ENCODE assay signal across 14 cellular contexts in the genomic region with DNA sequence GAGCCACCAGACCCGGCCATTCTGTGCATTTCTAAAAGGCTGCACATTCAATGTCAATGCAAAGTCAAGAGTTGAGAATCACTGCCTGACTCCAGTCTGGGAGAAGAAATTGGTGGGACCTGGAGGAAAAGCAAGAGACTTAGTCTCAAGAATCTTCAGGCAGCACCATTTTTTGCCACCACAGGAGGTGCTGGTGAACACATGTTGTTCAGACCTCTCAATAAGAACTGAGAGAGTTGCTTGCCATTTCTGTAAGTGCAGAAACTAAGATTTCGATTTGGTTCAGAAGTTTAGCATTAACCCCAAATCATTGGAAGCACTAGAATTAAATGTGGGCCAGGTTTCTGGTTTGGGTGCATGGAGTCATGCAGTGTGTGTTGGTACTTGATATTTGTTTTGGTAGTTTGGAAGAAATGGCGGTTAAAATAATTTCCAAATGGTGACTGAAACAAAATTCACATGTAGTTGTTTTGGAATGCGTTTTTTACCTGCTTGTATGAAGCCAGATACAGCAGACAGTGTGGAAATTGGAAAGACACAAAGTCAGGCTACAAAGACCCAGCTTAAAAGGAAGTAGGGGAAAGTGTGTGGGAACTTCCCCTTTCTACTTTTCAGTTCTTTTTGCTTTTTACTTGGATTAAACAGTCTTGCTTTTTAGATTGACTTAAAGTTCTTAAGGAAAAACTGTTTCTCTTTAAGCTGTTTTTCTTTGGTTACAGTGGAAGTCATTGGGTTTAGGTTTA. TPM values are rescaled to one million over a fixed set of nuclear protein-coding genes. Genes with fewer than 3 reads are reported as not detected.
DNase-seq lines count a peak whose midpoint lies in the region; ATAC-seq and TF ChIP-seq lines count a peak whose summit lies in the region.
"Had no signal": no experiment of that assay in that cellular context is flagged by ENCODE, and none has a peak within 500 bp of the region (broad histone marks: within the 10 kb centered on the region; RNA-seq: fewer than 3 reads in every experiment).

No MANE protein-coding gene starts in this region.

- no peak overlapping the region for H3K27ac Mint-ChIP-seq in activated naive CD4-positive, alpha-beta T cell treated with anti-CD3 and anti-CD28 coated beads for 36 hours
- H3K27ac Mint-ChIP-seq in type B pancreatic cell: no peak overlapping the region
- H3K27ac Mint-ChIP-seq: CD4-positive, alpha-beta memory T cell had no signal

- peaks cover 28% of the 10 kb centered on the region for H3K27me3 Mint-ChIP-seq in activated naive CD4-positive, alpha-beta T cell treated with anti-CD3 and anti-CD28 coated beads for 36 hours (ENCODE audit: low read depth)
- H3K27me3 Mint-ChIP-seq in type B pancreatic cell: no peaks in the 10 kb centered on the region

- no peaks in the 10 kb centered on the region for H3K36me3 Mint-ChIP-seq in activated naive CD4-positive, alpha-beta T cell treated with anti-CD3 and anti-CD28 coated beads for 36 hours (ENCODE audit: low read depth)
- no peaks in the 10 kb centered on the region for H3K36me3 Mint-ChIP-seq in type B pancreatic cell
- H3K36me3 Mint-ChIP-seq: CD4-positive, alpha-beta memory T cell had no signal

- intact Hi-C loops in activated naive CD4-positive, alpha-beta T cell treated with anti-CD3 and anti-CD28 coated beads for 36 hours (cut with micrococcal nuclease): loop anchor here (2.0 to 5.0 kb wide), 2 partner anchors 86 to 206 kb away; no protein-coding TSS in a partner anchor

- no peak overlapping the region for H3K4me3 Mint-ChIP-seq in activated naive CD4-positive, alpha-beta T cell treated with anti-CD3 and anti-CD28 coated beads for 36 hours
- no peak overlapping the region for H3K4me3 Mint-ChIP-seq in type B pancreatic cell
- H3K4me3 Mint-ChIP-seq: activated T-cell treated with anti-CD3 and anti-CD28 coated beads, Interleukin-2, amount 50 U/mL, for 4 hours; CD4-positive, alpha-beta memory T cell had no signal

- peaks cover 6% of the 10 kb centered on the region for H3K4me1 Mint-ChIP-seq in activated naive CD4-positive, alpha-beta T cell treated with anti-CD3 and anti-CD28 coated beads for 36 hours (ENCODE audit: low read depth)
- H3K4me1 Mint-ChIP-seq in type B pancreatic cell (ENCODE audit: unreplicated experiment): no peaks in the 10 kb centered on the region
- H3K4me1 Mint-ChIP-seq: CD4-positive, alpha-beta memory T cell had no signal

- CTCF ChIA-PET in activated naive CD4-positive, alpha-beta T cell treated with anti-CD3 and anti-CD28 coated beads for 36 hours (lab: Charles Lee): no interaction called here

- DNase-seq in activated naive CD4-positive, alpha-beta T cell treated with anti-CD3 and anti-CD28 coated beads for 36 hours: peak; percentile 36
- no peak for DNase-seq in activated naive CD4-positive, alpha-beta T cell (lab: John Stamatoyannopoulos, UW)
- DNase-seq in MV-4-11 (lab: John Stamatoyannopoulos, UW) (peak; percentile 72), cerebellar cortex (ENCODE audit: low spot score) (peak; percentile 20), type B pancreatic cell (ENCODE audit: extremely low spot score, unreplicated experiment) (no peak), activated T-cell treated with anti-CD3 and anti-CD28 coated beads for 4 hours (no peak), NCI-H2196 treated with DMSO at 0.1 percent for 48 hours (lab: John Stamatoyannopoulos, UW; ENCODE audit: unreplicated experiment) (no peak)
- DNase-seq: activated T-cell treated with anti-CD3 and anti-CD28 coated beads, Interleukin-2, amount 50 U/mL, for 4 hours; CD4-positive, alpha-beta memory T cell; NCI-H2227 treated with DMSO at 0.1 percent for 48 hours; stimulated activated naive CD4-positive, alpha-beta T cell treated with Interleukin-2 at 50 U/mL for 16 hours; T-helper 2 cell had no signal

- H3K9me3 Mint-ChIP-seq in activated naive CD4-positive, alpha-beta T cell treated with anti-CD3 and anti-CD28 coated beads for 36 hours: peaks cover 5% of the 10 kb centered on the region
- H3K9me3 Mint-ChIP-seq in type B pancreatic cell: no peaks in the 10 kb centered on the region

- no peak for ATAC-seq in GM19452 (IDR thresholded peaks at IDR 0.05; ENCODE audit: unreplicated experiment)

- TF ChIP-seq CTCF in type B pancreatic cell (conservative IDR thresholded peaks at IDR 0.05): peak; percentile 49

RNA-seq across cellular contexts. Expression of a gene that starts 20.4 kb away (rescaled TPM):
- total RNA-seq in activated naive CD4-positive, alpha-beta T cell treated with anti-CD3 and anti-CD28 coated beads for 36 hours: under 1 TPM in 1 of 2 experiments, not detected in 1; 0.14 TPM
- 16.7 and 69.8 TPM in 2 replicates for total RNA-seq in type B pancreatic cell (ENCODE audit: low replicate concordance)
- total RNA-seq: activated T-cell treated with anti-CD3 and anti-CD28 coated beads, Interleukin-2, amount 50 U/mL, for 4 hours; CD4-positive, alpha-beta memory T cell; myocyte had no signal

Comparison
In these comparisons a context has a peak if more than half of its experiments do, and no peak if none do; other contexts are left out.
1. DNase-seq: peak in activated naive CD4-positive, alpha-beta T cell treated with anti-CD3 and anti-CD28 coated beads for 36 hours (single experiment), MV-4-11 (single experiment) and cerebellar cortex (single experiment); none in activated naive CD4-positive, alpha-beta T cell (0 of 4), type B pancreatic cell (single experiment), activated T-cell treated with anti-CD3 and anti-CD28 coated beads for 4 hours (single experiment) and NCI-H2196 treated with DMSO at 0.1 percent for 48 hours (single experiment).
2. RNA of a gene that starts 20.4 kb away (total RNA-seq): 16.7 to 69.8 TPM in type B pancreatic cell; 0.14 TPM in activated naive CD4-positive, alpha-beta T cell treated with anti-CD3 and anti-CD28 coated beads for 36 hours; every median in the first group is over 10 times any median in the second.